In genomic region chr2:239285932-239286230, GRCh38 we compare ENCODE assay signal across 13 cellular contexts.
DNase-seq lines count a peak whose midpoint lies in the region; ATAC-seq and TF ChIP-seq lines count a peak whose summit lies in the region.
"Had no signal": no experiment of that assay in that cellular context is flagged by ENCODE, and none has a peak within 500 bp of the region (broad histone marks: within the 10 kb centered on the region; RNA-seq: fewer than 3 reads in every experiment).

No MANE protein-coding gene starts in this region.

- peaks cover 60 to 86% (median 74%) of the 10 kb centered on the region in 11 experiments; a peak in 21 of 22 replicates for H4K20me1 ChIP-seq in BLaER1 treated with 17β-estradiol and CSF1 and Interleukin-3, amounts not matched to agents 10 nM and 100 nM

- peaks cover 64% of the 10 kb centered on the region for H3K4me1 Mint-ChIP-seq in activated naive CD8-positive, alpha-beta T cell treated with anti-CD3 and anti-CD28 coated beads, Interleukin-2, amount 50 U/mL, for 24 hours
- peaks cover 57% of the 10 kb centered on the region for H3K4me1 Mint-ChIP-seq in nephron
- peaks cover 41% of the 10 kb centered on the region for H3K4me1 Mint-ChIP-seq in endothelial cell (ENCODE audit: unreplicated experiment)

- H3K9me3 Mint-ChIP-seq in activated naive CD8-positive, alpha-beta T cell treated with anti-CD3 and anti-CD28 coated beads, Interleukin-2, amount 50 U/mL, for 24 hours, result no peaks in the 10 kb centered on the region
- H3K9me3 Mint-ChIP-seq in nephron (no peaks in the 10 kb centered on the region), endothelial cell (ENCODE audit: unreplicated experiment) (no peaks in the 10 kb centered on the region)

- TF ChIP-seq CTCF in GM13977 (IDR thresholded peaks at IDR 0.05; ENCODE audit: extremely low read depth, insufficient read depth, missing control alignments) (no peak), nephron (IDR thresholded peaks at IDR 0.05; ENCODE audit: unreplicated experiment in 3 of 3) (no peak), endothelial cell (IDR thresholded peaks at IDR 0.05; ENCODE audit: unreplicated experiment) (no peak)

- in situ Hi-C loops in GM13977 (cut with MboI; ENCODE audit: low pct_unique_long_range_greater_than_20kb, low sequenced_read_pairs, unreplicated experiment), result no loop called here

- peaks cover 0 to 12% (median 0%) of the 10 kb centered on the region in 11 experiments; a peak in 7 of 22 replicates for H3K9me3 ChIP-seq in BLaER1 treated with 17β-estradiol and CSF1 and Interleukin-3, amounts not matched to agents 10 nM and 100 nM (replicated peaks in 1 of 11)
- H3K9me3 ChIP-seq: body of pancreas, upper lobe of left lung had no signal

- ATAC-seq in activated naive CD8-positive, alpha-beta T cell treated with anti-CD3 and anti-CD28 coated beads, Interleukin-2, amount 50 U/mL, for 24 hours, result peak; percentile 29

- H3K4me1 ChIP-seq in BLaER1 treated with 17β-estradiol and CSF1 and Interleukin-3, amounts not matched to agents 10 nM and 100 nM, result peaks cover 34 to 63% (median 53%) of the 10 kb centered on the region in 10 experiments

- H3K27me3 ChIP-seq in BLaER1 treated with 17β-estradiol and CSF1 and Interleukin-3, amounts not matched to agents 10 nM and 100 nM, result no peaks in the 10 kb centered on the region
- H3K27me3 ChIP-seq: body of pancreas, upper lobe of left lung had no signal

- peak overlapping the region; percentile 65 to 84 (median 78); a peak in 21 of 22 replicates for H3K4me2 ChIP-seq in BLaER1 treated with 17β-estradiol and CSF1 and Interleukin-3, amounts not matched to agents 10 nM and 100 nM

- peak overlapping the region; percentile 41 for H3K27ac Mint-ChIP-seq in activated naive CD8-positive, alpha-beta T cell treated with anti-CD3 and anti-CD28 coated beads, Interleukin-2, amount 50 U/mL, for 24 hours
- H3K27ac Mint-ChIP-seq in nephron (peak overlapping the region; percentile 19 to 42 (median 25)), endothelial cell (ENCODE audit: unreplicated experiment) (no peak overlapping the region)

- peaks cover 0 to 16% (median 12%) of the 10 kb centered on the region in 11 experiments; a peak in 17 of 22 replicates for H3K36me3 ChIP-seq in BLaER1 treated with 17β-estradiol and CSF1 and Interleukin-3, amounts not matched to agents 10 nM and 100 nM
- H3K36me3 ChIP-seq: upper lobe of left lung had no signal

- no peak overlapping the region; a peak in 1 of 22 replicates for H3K9ac ChIP-seq in BLaER1 treated with 17β-estradiol and CSF1 and Interleukin-3, amounts not matched to agents 10 nM and 100 nM

- peaks cover 3% of the 10 kb centered on the region for H3K36me3 Mint-ChIP-seq in activated naive CD8-positive, alpha-beta T cell treated with anti-CD3 and anti-CD28 coated beads, Interleukin-2, amount 50 U/mL, for 24 hours (ENCODE audit: low read depth)
- H3K36me3 Mint-ChIP-seq in nephron (ENCODE audit: low read depth), result no peaks in the 10 kb centered on the region
- H3K36me3 Mint-ChIP-seq in endothelial cell (ENCODE audit: low read depth, unreplicated experiment), result no peaks in the 10 kb centered on the region

- H3K4me3 Mint-ChIP-seq in activated naive CD8-positive, alpha-beta T cell treated with anti-CD3 and anti-CD28 coated beads, Interleukin-2, amount 50 U/mL, for 24 hours, result peak overlapping the region; percentile 70
- H3K4me3 Mint-ChIP-seq in nephron, result no peak overlapping the region
- no peak overlapping the region for H3K4me3 Mint-ChIP-seq in endothelial cell (ENCODE audit: unreplicated experiment)

- peak; percentile 62 for DNase-seq in GM13977 (ENCODE audit: low spot score)
- no peak for DNase-seq in activated naive CD8-positive, alpha-beta T cell treated with anti-CD3 and anti-CD28 coated beads, Interleukin-2, amount 50 U/mL, for 24 hours
- DNase-seq in cerebellar nuclear complex (lab: John Stamatoyannopoulos, UW), result no peak
- DNase-seq in endothelial cell (ENCODE audit: low spot score), result no peak
- no peak for DNase-seq in NCI-H774 (lab: John Stamatoyannopoulos, UW)
- DNase-seq in amniotic stem cell (lab: John Stamatoyannopoulos, UW), result no peak
- DNase-seq: midbrain; NCI-H2171 treated with DMSO at 0.1 percent for 48 hours; stimulated activated CD4-positive, alpha-beta T cell treated with anti-CD3 and anti-CD28 coated beads, Interleukin-15, amount 100 ng/mL, for 24 hours had no signal

- H3K4me3 ChIP-seq in BLaER1 treated with 17β-estradiol and CSF1 and Interleukin-3, amounts not matched to agents 10 nM and 100 nM, result no peak overlapping the region
- H3K4me3 ChIP-seq: body of pancreas had no signal

- no peak overlapping the region for H3K27ac ChIP-seq in BLaER1 treated with 17β-estradiol and CSF1 and Interleukin-3, amounts not matched to agents 10 nM and 100 nM

- peaks cover 15% of the 10 kb centered on the region for H3K27me3 Mint-ChIP-seq in activated naive CD8-positive, alpha-beta T cell treated with anti-CD3 and anti-CD28 coated beads, Interleukin-2, amount 50 U/mL, for 24 hours
- H3K27me3 Mint-ChIP-seq in nephron (ENCODE audit: low read depth) (no peaks in the 10 kb centered on the region), endothelial cell (ENCODE audit: unreplicated experiment) (peaks cover 3% of the 10 kb centered on the region)
